In the genomic region with DNA sequence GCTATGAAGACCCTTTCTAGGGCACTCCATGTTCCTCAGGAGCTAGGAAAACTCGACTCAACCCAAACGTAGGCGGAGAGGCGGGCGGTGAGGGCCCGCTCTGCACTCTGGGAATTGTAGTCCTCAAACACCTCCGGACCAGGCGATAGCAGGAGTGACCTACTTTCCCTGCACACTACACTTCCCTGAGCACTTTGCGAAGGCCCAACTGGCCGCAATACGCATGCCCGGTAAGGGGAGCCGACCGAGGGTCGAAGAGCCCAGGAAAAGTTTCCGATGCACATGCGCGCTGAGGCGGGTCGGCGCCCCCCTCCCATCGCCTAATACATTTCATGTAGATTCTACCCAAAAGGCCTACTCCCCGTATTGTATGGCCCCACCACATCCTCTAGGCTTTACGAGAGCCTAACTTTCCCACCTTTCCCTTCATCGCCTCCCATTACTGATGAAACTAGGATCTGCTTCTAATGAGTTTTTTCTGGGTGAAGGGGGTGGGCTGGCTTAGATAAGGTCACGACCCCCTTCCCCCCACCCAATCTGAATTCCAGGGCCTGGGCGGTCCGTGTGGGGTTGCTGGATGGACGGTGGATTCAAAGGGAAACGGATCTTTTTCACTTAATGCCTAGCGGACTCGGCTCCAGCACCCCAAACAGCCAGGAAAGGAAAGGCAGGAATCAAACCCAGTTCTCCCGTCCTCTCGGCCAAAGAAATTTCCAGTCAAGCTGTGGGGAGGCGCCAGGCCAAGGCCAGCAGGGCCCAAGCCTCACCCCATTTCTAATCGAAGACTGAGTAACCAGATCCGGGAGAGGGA, we compare ENCODE assay signal across 8 cellular contexts. TPM values are rescaled to one million over a fixed set of nuclear protein-coding genes. Genes with fewer than 3 reads are reported as not detected.
A peak's percentile ranks its signal among the peaks of the same experiment; 100 is the strongest.
DNase-seq lines count a peak whose midpoint lies in the region; ATAC-seq and TF ChIP-seq lines count a peak whose summit lies in the region.

No MANE protein-coding gene starts in this region.

- H2AFZ ChIP-seq in GM23338 (no peak overlapping the region), Loucy (ENCODE audit: low read length) (peak overlapping the region; percentile 78)

- H3F3A ChIP-seq in DOHH2 (ENCODE audit: control insufficient read depth, insufficient read depth) (peaks cover 19% of the 10 kb centered on the region), GM23338 (replicated peaks; ENCODE audit: low read depth) (peaks cover 20% of the 10 kb centered on the region), Loucy (ENCODE audit: low read depth) (no peaks in the 10 kb centered on the region)

- H4K20me1 ChIP-seq in DOHH2 (ENCODE audit: control insufficient read depth, insufficient read depth, low read depth, low read length), result no peaks in the 10 kb centered on the region
- peaks cover 31% of the 10 kb centered on the region for H4K20me1 ChIP-seq in GM23338 (replicated peaks; ENCODE audit: insufficient read depth)
- H4K20me1 ChIP-seq in Loucy (ENCODE audit: insufficient read depth, low read length, poor library complexity, severe bottlenecking), result peaks cover 25% of the 10 kb centered on the region

- peak; percentile 64 for ATAC-seq in GM23338
- ATAC-seq in natural killer cell treated with Interleukin-12 subunit alpha and Interleukin-12 subunit beta and Interleukin-15 and Interleukin-18, amount 100 ng/mL, for 72 hours, result peak; percentile 72 to 79

- H3K79me2 ChIP-seq in DOHH2 (ENCODE audit: control insufficient read depth, low read length), result peaks cover 81% of the 10 kb centered on the region
- H3K79me2 ChIP-seq in GM23338 (replicated peaks; ENCODE audit: insufficient read depth), result peaks cover 65% of the 10 kb centered on the region
- H3K79me2 ChIP-seq in Loucy (ENCODE audit: insufficient read depth, low read length), result peaks cover 81% of the 10 kb centered on the region

- DNase-seq in GM23338 (ENCODE audit: low spot score) (peak; percentile 99), SHP77 treated with DMSO at 0.1 percent for 48 hours (lab: John Stamatoyannopoulos, UW) (peak; percentile 95), activated gamma-delta T cell (lab: John Stamatoyannopoulos, UW) (peak; percentile 57), fibroblast of the aortic adventitia (ENCODE audit: low read depth) (peak; percentile 96)
- DNase-seq in natural killer cell treated with Interleukin-12 subunit alpha and Interleukin-12 subunit beta and Interleukin-15 and Interleukin-18, amount 100 ng/mL, for 72 hours (ENCODE audit: low spot score), result peak; percentile 92
- peak; percentile 57 to 81 (median 71) for DNase-seq in stimulated activated naive CD4-positive, alpha-beta T cell (lab: John Stamatoyannopoulos, UW)

- H3K27me3 Mint-ChIP-seq in GM23338 (ENCODE audit: insufficient read depth, low read depth, poor library complexity), result peaks cover 35% of the 10 kb centered on the region
- H3K27me3 Mint-ChIP-seq in natural killer cell treated with Interleukin-12 subunit alpha and Interleukin-12 subunit beta and Interleukin-15 and Interleukin-18, amount 100 ng/mL, for 72 hours, result no peaks in the 10 kb centered on the region

- H3K36me3 ChIP-seq in DOHH2 (ENCODE audit: control insufficient read depth, low read length) (peaks cover 69% of the 10 kb centered on the region), GM23338 (ENCODE audit: insufficient read depth) (peaks cover 17% of the 10 kb centered on the region; the same call in 1 of the 2 replicates), Loucy (ENCODE audit: insufficient read depth, low read length) (no peaks in the 10 kb centered on the region)

- peaks cover 40% of the 10 kb centered on the region for H3K36me3 Mint-ChIP-seq in GM23338 (ENCODE audit: low read depth)
- H3K36me3 Mint-ChIP-seq in natural killer cell treated with Interleukin-12 subunit alpha and Interleukin-12 subunit beta and Interleukin-15 and Interleukin-18, amount 100 ng/mL, for 72 hours, result no peaks in the 10 kb centered on the region

- H3K9ac ChIP-seq in Loucy (ENCODE audit: low read depth, low read length, poor library complexity, severe bottlenecking), result peak overlapping the region; percentile 97

- peaks cover 3% of the 10 kb centered on the region; the same call in 1 of the 3 replicates for H3K9me3 Mint-ChIP-seq in GM23338
- no peaks in the 10 kb centered on the region for H3K9me3 Mint-ChIP-seq in natural killer cell treated with Interleukin-12 subunit alpha and Interleukin-12 subunit beta and Interleukin-15 and Interleukin-18, amount 100 ng/mL, for 72 hours

- H3K4me2 ChIP-seq in DOHH2 (ENCODE audit: low read length), result peak overlapping the region; percentile 95
- H3K4me2 ChIP-seq in GM23338, result peak overlapping the region; percentile 100
- H3K4me2 ChIP-seq in Loucy (ENCODE audit: low read depth, low read length, poor library complexity, severe bottlenecking), result peak overlapping the region; percentile 92

- TF ChIP-seq CTCF in DOHH2 (IDR thresholded peaks at IDR 0.05; ENCODE audit: low read depth, low read length, poor library complexity, severe bottlenecking) (no peak), GM23338 (conservative IDR thresholded peaks at IDR 0.05; ENCODE audit: low read depth in 2 of 2) (no peak), Loucy (conservative IDR thresholded peaks at IDR 0.05; ENCODE audit: low read length) (no peak), fibroblast of the aortic adventitia (IDR thresholded peaks at IDR 0.05; ENCODE audit: insufficient read depth, low read length) (no peak)

- peaks cover 21% of the 10 kb centered on the region for H3K4me1 Mint-ChIP-seq in GM23338
- peaks cover 27 to 32% of the 10 kb centered on the region in 2 donors for H3K4me1 Mint-ChIP-seq in natural killer cell treated with Interleukin-12 subunit alpha and Interleukin-12 subunit beta and Interleukin-15 and Interleukin-18, amount 100 ng/mL, for 72 hours (ENCODE audit: low read depth in 2 of 2)

- H3K4me3 Mint-ChIP-seq in GM23338, result peak overlapping the region; percentile 99
- H3K4me3 Mint-ChIP-seq in natural killer cell treated with Interleukin-12 subunit alpha and Interleukin-12 subunit beta and Interleukin-15 and Interleukin-18, amount 100 ng/mL, for 72 hours, result peak overlapping the region; percentile 98

- H3K27ac Mint-ChIP-seq in GM23338, result peak overlapping the region; percentile 98
- peak overlapping the region; percentile 85 to 89 for H3K27ac Mint-ChIP-seq in natural killer cell treated with Interleukin-12 subunit alpha and Interleukin-12 subunit beta and Interleukin-15 and Interleukin-18, amount 100 ng/mL, for 72 hours

- H3K9me3 ChIP-seq in DOHH2 (ENCODE audit: control insufficient read depth, insufficient read depth, low read length), result no peaks in the 10 kb centered on the region
- no peaks in the 10 kb centered on the region for H3K9me3 ChIP-seq in Loucy (ENCODE audit: insufficient read depth, low read depth, low read length)

- no peaks in the 10 kb centered on the region for H3K9me2 ChIP-seq in DOHH2 (replicated peaks; ENCODE audit: control insufficient read depth, low read length)
- no peaks in the 10 kb centered on the region for H3K9me2 ChIP-seq in GM23338 (ENCODE audit: insufficient read depth)
- H3K9me2 ChIP-seq in Loucy (replicated peaks; ENCODE audit: low read depth, low read length), result no peaks in the 10 kb centered on the region

- H3K4me3 ChIP-seq in DOHH2 (ENCODE audit: low read length), result peak overlapping the region; percentile 86
- peak overlapping the region; percentile 99 for H3K4me3 ChIP-seq in GM23338
- H3K4me3 ChIP-seq in Loucy (ENCODE audit: low read length, poor library complexity, severe bottlenecking), result peak overlapping the region; percentile 95
- H3K4me3 ChIP-seq in fibroblast of the aortic adventitia (ENCODE audit: low read depth, low read length), result peak overlapping the region; percentile 95

- H3K27me3 ChIP-seq in DOHH2 (ENCODE audit: control insufficient read depth, low read length) (no peaks in the 10 kb centered on the region), GM23338 (ENCODE audit: insufficient read depth) (no peaks in the 10 kb centered on the region), Loucy (ENCODE audit: insufficient read depth, low read length, poor library complexity, severe bottlenecking) (no peaks in the 10 kb centered on the region)

- H3K4me1 ChIP-seq in DOHH2 (ENCODE audit: control insufficient read depth, low read length) (peaks cover 24% of the 10 kb centered on the region), GM23338 (ENCODE audit: insufficient read depth) (peaks cover 5% of the 10 kb centered on the region), Loucy (ENCODE audit: insufficient read depth, low read length, poor library complexity, severe bottlenecking) (peaks cover 19% of the 10 kb centered on the region)

- H3K27ac ChIP-seq in DOHH2 (ENCODE audit: low read depth, low read length) (peak overlapping the region; percentile 94), GM23338 (ENCODE audit: low read depth) (peak overlapping the region; percentile 95)

TF ChIP-seq in GM23338, 12 proteins besides CTCF, POLR2A, EP300 and RAD21 (continues in another document):
- TF ChIP-seq POLR2AphosphoS5 (IDR thresholded peaks at IDR 0.05; ENCODE audit: low read depth), result peak; percentile 69

RNA-seq across cellular contexts. Expression of a gene that starts 2.0 kb away (rescaled TPM):
- total RNA-seq in GM23338 (2014; rRNA removed; shearing (Covaris generic)), result 43.0 and 47.2 TPM in 2 replicates
- polyA plus RNA-seq in GM23338 (2016; fragmentation: Nextera tagmentation; extraction: Ambion mirVana), result 26.7 and 27.3 TPM in 2 replicates
- total RNA-seq in fibroblast of the aortic adventitia (ENCODE audit: low replicate concordance), result 25.4 and 40.1 TPM in 2 replicates
- total RNA-seq in natural killer cell treated with Interleukin-12 subunit alpha and Interleukin-12 subunit beta and Interleukin-15 and Interleukin-18, amount 100 ng/mL, for 72 hours, result 10 to 100 TPM; 31.7 to 45.4 TPM

RNA-seq across cellular contexts. Expression of a gene that starts 23.9 kb away (rescaled TPM):
- 108 and 115 TPM in 2 replicates for total RNA-seq in GM23338 (2014; rRNA removed; shearing (Covaris generic))
- polyA plus RNA-seq in GM23338 (2016; fragmentation: Nextera tagmentation; extraction: Ambion mirVana), result 49.4 and 52.4 TPM in 2 replicates
- 34.6 and 35.7 TPM in 2 replicates for total RNA-seq in fibroblast of the aortic adventitia (ENCODE audit: low replicate concordance)
- 10 to 100 TPM; 58.7 to 83.8 TPM for total RNA-seq in natural killer cell treated with Interleukin-12 subunit alpha and Interleukin-12 subunit beta and Interleukin-15 and Interleukin-18, amount 100 ng/mL, for 72 hours

RNA-seq across cellular contexts. Expression of a gene that starts 24.4 kb away (rescaled TPM):
- total RNA-seq in GM23338 (2014; rRNA removed; shearing (Covaris generic)), result 77.8 and 79.7 TPM in 2 replicates
- polyA plus RNA-seq in GM23338 (2016; fragmentation: Nextera tagmentation; extraction: Ambion mirVana), result 33.4 and 36.2 TPM in 2 replicates
- total RNA-seq in fibroblast of the aortic adventitia (ENCODE audit: low replicate concordance), result 42.2 and 45.9 TPM in 2 replicates
- total RNA-seq in natural killer cell treated with Interleukin-12 subunit alpha and Interleukin-12 subunit beta and Interleukin-15 and Interleukin-18, amount 100 ng/mL, for 72 hours, result 100 to 1,000 TPM; 109 to 113 TPM

Comparison
In these comparisons a context has a peak if more than half of its experiments do, and no peak if none do; other contexts are left out.
1. Peak in every context shown above with its lines: DNase-seq, ATAC-seq, H3K4me3 ChIP-seq and H3K27ac ChIP-seq.